ENCODE assay signal across 15 cellular contexts in genomic region chr5:93378073-93378472, GRCh38.
DNase-seq lines count a peak whose midpoint lies in the region; ATAC-seq and TF ChIP-seq lines count a peak whose summit lies in the region.
"Had no signal": no experiment of that assay in that cellular context is flagged by ENCODE, and none has a peak within 500 bp of the region (broad histone marks: within the 10 kb centered on the region; RNA-seq: fewer than 3 reads in every experiment).

No MANE protein-coding gene starts in this region.

- H3K27me3 ChIP-seq in esophagus squamous epithelium, result no peaks in the 10 kb centered on the region
- H3K27me3 ChIP-seq: testis had no signal

- no peaks in the 10 kb centered on the region for H3K9me3 ChIP-seq in esophagus squamous epithelium
- H3K9me3 ChIP-seq: testis had no signal

- TF ChIP-seq CTCF in epithelial cell of esophagus (IDR thresholded peaks at IDR 0.05; ENCODE audit: insufficient read depth, low read depth, low read length, missing control alignments) (no peak), esophagus squamous epithelium (IDR thresholded peaks at IDR 0.05) (no peak)

- WGBS in esophagus squamous epithelium, 2 donors, result 39 to 48% methylated on average over 2 of the region's 2 CpGs

- H3K4me1 ChIP-seq in esophagus squamous epithelium, result no peaks in the 10 kb centered on the region
- H3K4me1 ChIP-seq: testis had no signal

- H3K36me3 ChIP-seq in esophagus squamous epithelium, result no peaks in the 10 kb centered on the region

- ATAC-seq in GM21515 (IDR thresholded peaks at IDR 0.05; ENCODE audit: unreplicated experiment), result no peak
- no peak for ATAC-seq in left lobe of liver
- ATAC-seq: right cardiac atrium, T-helper 17 cell had no signal

- DNase-seq in A172 (ENCODE audit: low spot score), result peak; percentile 36
- DNase-seq in H4 (ENCODE audit: low spot score), result peak; percentile 15
- peak; percentile 84 for DNase-seq in NCI-H774 (lab: John Stamatoyannopoulos, UW)
- peak; percentile 70 for DNase-seq in epithelial cell of esophagus (ENCODE audit: low read depth)
- no peak for DNase-seq in posterior vena cava (ENCODE audit: low spot score)
- DNase-seq in esophagus squamous epithelium (lab: John Stamatoyannopoulos, UW), result no peak
- no peak for DNase-seq in left lobe of liver (ENCODE audit: low spot score)
- DNase-seq: ACHN; activated CD4-positive, alpha-beta T cell treated with anti-CD3 and anti-CD28 coated beads, Interleukin-2, amount 50 U/mL, for 4 hours; activated gamma-delta T cell treated with Interleukin-2 at 50 U/mL for 16 hours; hippocampal formation; right cardiac atrium; T-helper 17 cell; testis had no signal

- TF ChIP-seq POLR2A in esophagus squamous epithelium (IDR thresholded peaks at IDR 0.05), result no peak

- H3K27ac ChIP-seq in esophagus squamous epithelium, result no peak overlapping the region
- H3K27ac ChIP-seq: testis had no signal

- intact Hi-C loops in posterior vena cava (cut with DNase I), result no loop called here
- intact Hi-C loops in esophagus squamous epithelium (cut with DNase I), result no loop called here

- H3K4me3 ChIP-seq in epithelial cell of esophagus (ENCODE audit: low read length) (no peak overlapping the region), esophagus squamous epithelium (no peak overlapping the region)
- H3K4me3 ChIP-seq: testis had no signal

Comparison
In these comparisons a context has a peak if more than half of its experiments do, and no peak if none do; other contexts are left out.
1. DNase-seq: peak in A172 (single experiment), H4 (single experiment), NCI-H774 (single experiment) and epithelial cell of esophagus (single experiment); none in posterior vena cava (single experiment), esophagus squamous epithelium (single experiment) and left lobe of liver (single experiment).